ENCODE assay signal across 4 cellular contexts in genomic region chr4:69169171-69169570, GRCh38. TPM values are rescaled to one million over a fixed set of nuclear protein-coding genes. Genes with fewer than 3 reads are reported as not detected.
"Had no signal": no experiment of that assay in that cellular context is flagged by ENCODE, and none has a peak within 500 bp of the region (broad histone marks: within the 10 kb centered on the region; RNA-seq: fewer than 3 reads in every experiment).

No MANE protein-coding gene starts in this region.

RNA-seq across cellular contexts. Expression of gene UGT2B11, which starts 45.4 kb away (rescaled TPM):
- total RNA-seq: LHCN-M2, M059J, MCF 10A, NCI-H460 had no signal
